In genomic region chr10:62231371-62231770, GRCh38 we compare ENCODE assay signal across 12 cellular contexts. TPM values are rescaled to one million over a fixed set of nuclear protein-coding genes. Genes with fewer than 3 reads are reported as not detected.
DNase-seq lines count a peak whose midpoint lies in the region; ATAC-seq, FAIRE-seq and TF ChIP-seq lines count a peak whose summit lies in the region.
"Had no signal": no experiment of that assay in that cellular context is flagged by ENCODE, and none has a peak within 500 bp of the region (broad histone marks: within the 10 kb centered on the region; RNA-seq: fewer than 3 reads in every experiment).

No MANE protein-coding gene starts in this region.

- H3K4me1 Mint-ChIP-seq in chondrocyte (ENCODE audit: low read depth): peaks cover 58% of the 10 kb centered on the region
- H3K4me1 Mint-ChIP-seq: nephron progenitor cell had no signal

- H3K9me3 ChIP-seq in left lung: no peaks in the 10 kb centered on the region
- H3K9me3 ChIP-seq: MG63 had no signal

- no peaks in the 10 kb centered on the region for H3K9me3 Mint-ChIP-seq in chondrocyte (ENCODE audit: low read depth)
- H3K9me3 Mint-ChIP-seq: nephron progenitor cell had no signal

- no peaks in the 10 kb centered on the region for H3K36me3 ChIP-seq in left lung
- H3K36me3 ChIP-seq: MG63 had no signal

- no peaks in the 10 kb centered on the region for H3K36me3 Mint-ChIP-seq in chondrocyte (ENCODE audit: low read depth)

- H3K27me3 Mint-ChIP-seq in chondrocyte (ENCODE audit: low read depth): no peaks in the 10 kb centered on the region

- H3K4me1 ChIP-seq in left lung: no peaks in the 10 kb centered on the region

- FAIRE-seq in HTR-8/SVneo (lab: Jason Lieb, UNC): no peak

- H3K4me3 ChIP-seq in AG09309 (ENCODE audit: control insufficient read depth, low read depth, low read length) (no peak overlapping the region), left lung (no peak overlapping the region)
- H3K4me3 ChIP-seq: MG63 had no signal

- DNase-seq in AG09309 (ENCODE audit: low read depth) (peak; percentile 76), HTR-8/SVneo (ENCODE audit: insufficient read length, low spot score) (peak; percentile 45), chondrocyte (ENCODE audit: low spot score) (no peak), left lung (no peak), NCI-H1092 treated with DMSO at 0.1 percent for 48 hours (lab: John Stamatoyannopoulos, UW) (no peak), activated gamma-delta T cell treated with Interleukin-2 at 50 U/mL for 16 hours (no peak)
- DNase-seq in effector CD4-positive, alpha-beta T cell: no peak
- DNase-seq in activated CD4-positive, alpha-beta T cell treated with anti-CD3 and anti-CD28 coated beads, Interleukin-2, amount 50 U/mL, for 48 hours: no peak
- DNase-seq: COR-L47, MG63, NCI-H524 treated with DMSO at 0.1 percent for 48 hours, nephron progenitor cell had no signal

- H3K27ac ChIP-seq in left lung: peak overlapping the region; percentile 6 to 33

- TF ChIP-seq CTCF in AG09309 (IDR thresholded peaks at IDR 0.05; ENCODE audit: control insufficient read depth, insufficient read depth, low read depth, low read length, missing control alignments) (no peak), chondrocyte (IDR thresholded peaks at IDR 0.05) (no peak), left lung (IDR thresholded peaks at IDR 0.05) (no peak)

- H3K27ac Mint-ChIP-seq in chondrocyte (ENCODE audit: unreplicated experiment): peak overlapping the region; percentile 94
- H3K27ac Mint-ChIP-seq: nephron progenitor cell had no signal

- H3K27me3 ChIP-seq in left lung: no peaks in the 10 kb centered on the region
- H3K27me3 ChIP-seq: MG63 had no signal

- peak; percentile 45 for ATAC-seq in left lung

- peak overlapping the region; percentile 26 for H3K4me3 Mint-ChIP-seq in chondrocyte (ENCODE audit: unreplicated experiment)
- H3K4me3 Mint-ChIP-seq: nephron progenitor cell had no signal

- intact Hi-C loops in left lung (cut with DNase I): no loop called here

RNA-seq across cellular contexts. Expression of gene RTKN2, which starts 37.3 kb away (rescaled TPM):
- total RNA-seq in chondrocyte: 3.4 to 4.0 TPM (median 3.9 TPM) in 3 replicates
- total RNA-seq in left lung: 10 to 100 TPM in 1 of 2 donors, 1 to 10 TPM in 1; 5.7 to 14.1 TPM

Comparison
In these comparisons a context has a peak if more than half of its experiments do, and no peak if none do; other contexts are left out.
1. DNase-seq: peak in AG09309 (single experiment) and HTR-8/SVneo (single experiment); none in chondrocyte (single experiment), left lung (0 of 2), NCI-H1092 treated with DMSO at 0.1 percent for 48 hours (single experiment), activated gamma-delta T cell treated with Interleukin-2 at 50 U/mL for 16 hours (single experiment), effector CD4-positive, alpha-beta T cell (single experiment) and activated CD4-positive, alpha-beta T cell treated with anti-CD3 and anti-CD28 coated beads, Interleukin-2, amount 50 U/mL, for 48 hours (0 of 2).